ENCODE assay signal across 8 cellular contexts in genomic region chr17:28901866-28902818, GRCh38. TPM values are rescaled to one million over a fixed set of nuclear protein-coding genes. Genes with fewer than 3 reads are reported as not detected.
DNase-seq lines count a peak whose midpoint lies in the region; ATAC-seq lines count a peak whose summit lies in the region.

No MANE protein-coding gene starts in this region.

- no peaks in the 10 kb centered on the region for H3K9me3 ChIP-seq in SJCRH30 (replicated peaks)
- no peaks in the 10 kb centered on the region for H3K9me3 ChIP-seq in iPS DF 6.9 (ENCODE audit: control insufficient read depth, insufficient read depth, low read length)
- no peaks in the 10 kb centered on the region for H3K9me3 ChIP-seq in skeletal muscle satellite cell (replicated peaks; ENCODE audit: low read length)

- DNase-seq in COLO668 (lab: John Stamatoyannopoulos, UW; ENCODE audit: unreplicated experiment) (peak; percentile 66), SJCRH30 (peak; percentile 65 to 73), iPS DF 6.9 (ENCODE audit: low read depth, low spot score) (no peak), mesenteric fat pad (ENCODE audit: low spot score) (no peak)
- DNase-seq in Jurkat, Clone E6-1 (ENCODE audit: low read depth, low spot score): peak; percentile 41

- peak overlapping the region; percentile 79 for H3K4me3 ChIP-seq in Jurkat, Clone E6-1 (ENCODE audit: low read length)
- H3K4me3 ChIP-seq in SJCRH30: peak overlapping the region; percentile 66
- H3K4me3 ChIP-seq in iPS DF 6.9 (ENCODE audit: low read length): peak overlapping the region; percentile 81
- H3K4me3 ChIP-seq in skeletal muscle satellite cell (ENCODE audit: low read length): peak overlapping the region; percentile 82

- H3K27me3 ChIP-seq in SJCRH30 (no peaks in the 10 kb centered on the region), iPS DF 6.9 (ENCODE audit: control insufficient read depth, insufficient read depth, low read length) (no peaks in the 10 kb centered on the region), skeletal muscle satellite cell (ENCODE audit: control insufficient read depth, insufficient read depth, low read length) (no peaks in the 10 kb centered on the region)

- H3K4me2 ChIP-seq in skeletal muscle satellite cell (ENCODE audit: low read length): peak overlapping the region; percentile 99

- H3K4me1 ChIP-seq in SJCRH30: peaks cover 7% of the 10 kb centered on the region; the same call in 1 of the 2 replicates
- H3K4me1 ChIP-seq in iPS DF 6.9 (ENCODE audit: control insufficient read depth, insufficient read depth, low read length): peaks cover 3% of the 10 kb centered on the region; the same call in 1 of the 2 replicates
- H3K4me1 ChIP-seq in skeletal muscle satellite cell (ENCODE audit: control insufficient read depth, insufficient read depth, low read length): peaks cover 11% of the 10 kb centered on the region

- peak; percentile 26 for ATAC-seq in GM21526 (IDR thresholded peaks at IDR 0.05; ENCODE audit: low FRiP score, unreplicated experiment)

- peaks cover 13% of the 10 kb centered on the region for H3K36me3 ChIP-seq in SJCRH30
- H3K36me3 ChIP-seq in iPS DF 6.9 (ENCODE audit: control insufficient read depth, insufficient read depth, low read length): peaks cover 17% of the 10 kb centered on the region
- peaks cover 18% of the 10 kb centered on the region for H3K36me3 ChIP-seq in skeletal muscle satellite cell (ENCODE audit: insufficient read depth, low read length)

- H3K27ac ChIP-seq in SJCRH30 (peak overlapping the region; percentile 15; the same call in 1 of the 2 replicates), adipose tissue (ENCODE audit: low read depth, low read length) (peak overlapping the region; percentile 60), iPS DF 6.9 (ENCODE audit: low read length) (no peak overlapping the region)

- peak overlapping the region; percentile 66 for H3K9ac ChIP-seq in skeletal muscle satellite cell (ENCODE audit: low read depth, low read length)

- 4 to 6% (median 5%) methylated on average over 46 to 62 of the region's 62 CpGs for WGBS in adipose tissue, 3 donors
- no CpG with 5 or more reads among the region's 62 CpGs for WGBS in iPS DF 6.9 (ENCODE audit: insufficient coverage, insufficient read length)

RNA-seq across cellular contexts. Expression of gene DHRS13, which starts 0.7 kb away (rescaled TPM):
- 13.9 TPM for polyA plus RNA-seq in Jurkat, Clone E6-1 (2012; ENCODE audit: insufficient read depth, insufficient read length)
- 25.6 and 27.0 TPM in 2 replicates for total RNA-seq in SJCRH30 (2014; rRNA removed; shearing (Covaris generic))
- polyA plus RNA-seq in adipose tissue: 1 to 10 TPM; 3.9 to 6.5 (median 5.3) TPM
- total RNA-seq in skeletal muscle satellite cell (2012; rRNA removed): 3.8 and 4.6 TPM in 2 replicates
- 5.5 TPM for total RNA-seq in mesenteric fat pad

RNA-seq across cellular contexts. Expression of gene FLOT2, which starts 4.6 kb away (rescaled TPM):
- 92.1 TPM for polyA plus RNA-seq in Jurkat, Clone E6-1 (2012; ENCODE audit: insufficient read depth, insufficient read length)
- 44.7 and 46.4 TPM in 2 replicates for total RNA-seq in SJCRH30 (2014; rRNA removed; shearing (Covaris generic))
- 100 to 1,000 TPM in 1 of 3 donors, 10 to 100 TPM in 2; 34.9 to 115 (median 76.6) TPM for polyA plus RNA-seq in adipose tissue
- 31.9 and 32.5 TPM in 2 replicates for total RNA-seq in skeletal muscle satellite cell (2012; rRNA removed)
- total RNA-seq in mesenteric fat pad: 126 TPM

RNA-seq across cellular contexts. Expression of gene ERAL1, which starts 47.3 kb away (rescaled TPM):
- 83.4 TPM for polyA plus RNA-seq in Jurkat, Clone E6-1 (2012; ENCODE audit: insufficient read depth, insufficient read length)
- total RNA-seq in SJCRH30 (2014; rRNA removed; shearing (Covaris generic)): 58.2 and 63.5 TPM in 2 replicates
- polyA plus RNA-seq in adipose tissue: 10 to 100 TPM; 22.8 to 40.5 (median 34.1) TPM
- 29.7 and 38.2 TPM in 2 replicates for total RNA-seq in skeletal muscle satellite cell (2012; rRNA removed)
- 26.3 TPM for total RNA-seq in mesenteric fat pad

RNA-seq across cellular contexts. Expression of gene PHF12, which starts 49.2 kb away (rescaled TPM):
- 56.4 TPM for polyA plus RNA-seq in Jurkat, Clone E6-1 (2012; ENCODE audit: insufficient read depth, insufficient read length)
- total RNA-seq in SJCRH30 (2014; rRNA removed; shearing (Covaris generic)): 48.5 and 49.9 TPM in 2 replicates
- polyA plus RNA-seq in adipose tissue: 10 to 100 TPM; 13.5 to 17.2 (median 14.0) TPM
- total RNA-seq in skeletal muscle satellite cell (2012; rRNA removed): 13.3 and 27.1 TPM in 2 replicates
- total RNA-seq in mesenteric fat pad: 29.3 TPM

RNA-seq across cellular contexts. Expression of gene FAM222B, which starts 59.6 kb away (rescaled TPM):
- polyA plus RNA-seq in Jurkat, Clone E6-1 (2012; ENCODE audit: insufficient read depth, insufficient read length): 12.1 TPM
- 17.4 and 22.8 TPM in 2 replicates for total RNA-seq in SJCRH30 (2014; rRNA removed; shearing (Covaris generic))
- polyA plus RNA-seq in adipose tissue: 1 to 10 TPM; 4.9 to 9.2 (median 5.6) TPM
- 5.2 and 7.9 TPM in 2 replicates for total RNA-seq in skeletal muscle satellite cell (2012; rRNA removed)
- 32.0 TPM for total RNA-seq in mesenteric fat pad

Comparison
In these comparisons a context has a peak if more than half of its experiments do, and no peak if none do; other contexts are left out.
1. DNase-seq: peak in COLO668 (single experiment), Jurkat, Clone E6-1 (single experiment) and SJCRH30 (2 of 2); none in iPS DF 6.9 (single experiment) and mesenteric fat pad (single experiment).
2. Peak in every context shown above with its lines, with median percentiles within 50 percentile points of each other: H3K4me3 ChIP-seq.